Comparison of ENCODE assay signal across 23 cellular contexts in the genomic region with DNA sequence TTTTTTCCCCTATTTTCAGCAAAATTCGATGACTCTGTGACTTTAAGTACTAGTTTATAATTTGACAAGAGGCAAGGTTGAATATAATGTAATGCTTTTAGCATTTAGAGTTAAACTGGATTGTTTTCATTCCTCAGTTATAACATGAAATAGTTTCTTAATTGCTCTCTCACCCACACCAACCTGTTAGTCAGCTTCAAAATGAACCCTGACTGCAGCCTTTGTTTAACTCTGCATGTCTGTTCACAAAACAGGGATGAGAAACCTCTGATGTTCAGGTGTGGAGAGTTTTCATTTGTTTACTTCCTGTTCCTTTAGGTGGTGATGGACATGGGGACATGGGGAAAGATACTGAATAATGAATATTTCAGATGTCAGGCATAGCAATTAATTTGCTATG. TPM values are rescaled to one million over a fixed set of nuclear protein-coding genes. Genes with fewer than 3 reads are reported as not detected.
DNase-seq lines count a peak whose midpoint lies in the region; ATAC-seq, FAIRE-seq and TF ChIP-seq lines count a peak whose summit lies in the region.
"Had no signal": no experiment of that assay in that cellular context is flagged by ENCODE, and none has a peak within 500 bp of the region (broad histone marks: within the 10 kb centered on the region; RNA-seq: fewer than 3 reads in every experiment).

No MANE protein-coding gene starts in this region.

- POLR2A ChIA-PET in Caco-2 (lab: Charles Lee), result no interaction called here

- H3K79me2 ChIP-seq in GM23248 (ENCODE audit: insufficient read depth) (no peaks in the 10 kb centered on the region), astrocyte (ENCODE audit: insufficient read depth, low read length) (no peaks in the 10 kb centered on the region)

- H3K9me3 Mint-ChIP-seq in astrocyte (ENCODE audit: unreplicated experiment) (peaks cover 5% of the 10 kb centered on the region), Caco-2 (ENCODE audit: unreplicated experiment) (peaks cover 5% of the 10 kb centered on the region)

- H3K36me3 Mint-ChIP-seq in astrocyte (ENCODE audit: low read depth, unreplicated experiment) (peaks cover 48% of the 10 kb centered on the region), Caco-2 (ENCODE audit: insufficient read depth, unreplicated experiment) (peaks cover 18% of the 10 kb centered on the region)

- H3K4me1 Mint-ChIP-seq in astrocyte (ENCODE audit: low read depth, unreplicated experiment) (peaks cover 14% of the 10 kb centered on the region), Caco-2 (ENCODE audit: low read depth, unreplicated experiment) (peaks cover 8% of the 10 kb centered on the region)
- H3K4me1 Mint-ChIP-seq: activated B cell treated with CpG ODN at 0.5 μM for 24 hours had no signal

- TF ChIP-seq CTCF in astrocyte (IDR thresholded peaks at IDR 0.05; ENCODE audit: insufficient read depth, low read depth, low read length) (no peak), foreskin keratinocyte (conservative IDR thresholded peaks at IDR 0.05) (no peak), Caco-2 (IDR thresholded peaks at IDR 0.05; ENCODE audit: insufficient read depth in 1 of 2, low read depth in 1 of 2, low read length in 1 of 2, severe bottlenecking in 1 of 2, unreplicated experiment in 1 of 2) (no peak)

- 84 to 89% methylated on average over 1 of the region's 1 CpG for WGBS in GM23248 (ENCODE audit: low coverage in 1 of 2, low lambda C conversion rate in 2 of 2, missing lambda C conversion rate in 2 of 2), 2 experiments

- intact Hi-C loops in Caco-2 (cut with micrococcal nuclease; ENCODE audit: unreplicated experiment), result no loop called here

- no TSS peak for BruUV-seq in Caco-2 (replicated peaks; lab: Mats Ljungman, UMichigan)

- peak; percentile 56 for DNase-seq in GM23248
- DNase-seq in astrocyte (ENCODE audit: low read depth), result peak; percentile 23
- peak; percentile 76 to 83 for DNase-seq in foreskin keratinocyte
- DNase-seq in COR-L47 (lab: John Stamatoyannopoulos, UW), result no peak
- no peak for DNase-seq in NCI-H526 treated with DMSO at 0.1 percent for 48 hours (lab: John Stamatoyannopoulos, UW)
- DNase-seq in Caco-2, result no peak
- DNase-seq: activated B cell treated with CpG ODN at 0.5 μM for 24 hours; activated CD4-positive, alpha-beta memory T cell treated with anti-CD3 and anti-CD28 coated beads for 36 hours; activated naive CD4-positive, alpha-beta T cell treated with Interleukin-2 at 50 U/mL for 16 hours; cerebellar nuclear complex; left ventricle myocardium inferior; NK-92 treated with Interleukin-12 subunit alpha and Interleukin-12 subunit beta, amount 100 ng/mL, for 24 hours; nucleus accumbens; SK-N-SH; stimulated activated CD4-positive, alpha-beta T cell treated with anti-CD3 and anti-CD28 coated beads, Interleukin-15, amount 100 ng/mL, for 24 hours had no signal

- H3K4me3 Mint-ChIP-seq in astrocyte (ENCODE audit: unreplicated experiment) (no peak overlapping the region), Caco-2 (ENCODE audit: unreplicated experiment) (no peak overlapping the region)
- H3K4me3 Mint-ChIP-seq: activated B cell treated with CpG ODN at 0.5 μM for 24 hours; activated CD4-positive, alpha-beta memory T cell treated with anti-CD3 and anti-CD28 coated beads for 36 hours had no signal

- H3K27ac Mint-ChIP-seq in astrocyte (ENCODE audit: unreplicated experiment) (no peak overlapping the region), Caco-2 (ENCODE audit: unreplicated experiment) (no peak overlapping the region)
- H3K27ac Mint-ChIP-seq: activated B cell treated with CpG ODN at 0.5 μM for 24 hours; activated CD4-positive, alpha-beta memory T cell treated with anti-CD3 and anti-CD28 coated beads for 36 hours had no signal

- in situ Hi-C loops in GM23248 (cut with MboI), result no loop called here

- H3K27me3 ChIP-seq in GM23248 (replicated peaks; ENCODE audit: insufficient read depth) (no peaks in the 10 kb centered on the region), astrocyte (ENCODE audit: insufficient read depth, low read length) (no peaks in the 10 kb centered on the region), foreskin keratinocyte (no peaks in the 10 kb centered on the region), Caco-2 (replicated peaks; ENCODE audit: control insufficient read depth, insufficient read depth, low read length) (no peaks in the 10 kb centered on the region)
- H3K27me3 ChIP-seq: esophagus muscularis mucosa had no signal

- H3K27me3 Mint-ChIP-seq in astrocyte (ENCODE audit: low read depth, unreplicated experiment), result no peaks in the 10 kb centered on the region
- no peaks in the 10 kb centered on the region for H3K27me3 Mint-ChIP-seq in Caco-2 (ENCODE audit: insufficient read depth, unreplicated experiment)
- H3K27me3 Mint-ChIP-seq: activated B cell treated with CpG ODN at 0.5 μM for 24 hours; activated CD4-positive, alpha-beta memory T cell treated with anti-CD3 and anti-CD28 coated beads for 36 hours had no signal

- ATAC-seq in foreskin keratinocyte (peak; percentile 70), GM18519 (IDR thresholded peaks at IDR 0.05; ENCODE audit: low FRiP score, unreplicated experiment) (no peak)
- ATAC-seq: right cardiac atrium had no signal

- H3K9ac ChIP-seq in GM23248, result no peak overlapping the region
- no peak overlapping the region for H3K9ac ChIP-seq in astrocyte (ENCODE audit: low read length)
- H3K9ac ChIP-seq: SK-N-SH had no signal

- H3K36me3 ChIP-seq in GM23248 (ENCODE audit: low read depth) (no peaks in the 10 kb centered on the region), astrocyte (ENCODE audit: insufficient read depth, low read length) (no peaks in the 10 kb centered on the region), Caco-2 (ENCODE audit: control insufficient read depth, insufficient read depth, low read length) (no peaks in the 10 kb centered on the region)

- CTCF ChIA-PET in Caco-2 (lab: Charles Lee), result interaction anchor here (1.9 kb wide), 1 partner anchor 152 kb away, joined by 7 read pairs; no protein-coding TSS in a partner anchor

- H3K27ac ChIP-seq in GM23248 (no peak overlapping the region), astrocyte (ENCODE audit: low read depth, low read length) (no peak overlapping the region), foreskin keratinocyte (no peak overlapping the region), skin epidermis (peak overlapping the region in 11 of 21 experiments; percentile 4 to 75 (median 59))
- H3K27ac ChIP-seq: esophagus muscularis mucosa, left ventricle myocardium inferior had no signal

- H3K4me1 ChIP-seq in GM23248 (ENCODE audit: insufficient read depth) (peaks cover 42% of the 10 kb centered on the region), astrocyte (ENCODE audit: insufficient read depth, low read length) (no peaks in the 10 kb centered on the region), foreskin keratinocyte (peaks cover 27% of the 10 kb centered on the region), Caco-2 (no peaks in the 10 kb centered on the region)

- H3K4me3 ChIP-seq in GM23248 (peak overlapping the region; percentile 7; the same call in 1 of the 2 replicates), astrocyte (ENCODE audit: insufficient read depth, low read depth, low read length) (no peak overlapping the region), skin epidermis (peak overlapping the region in 2 of 7 experiments; percentile 6 to 33), Caco-2 (ENCODE audit: low read depth, low read length) (no peak overlapping the region)
- H3K4me3 ChIP-seq: esophagus muscularis mucosa, left ventricle myocardium inferior had no signal

- H3K4me2 ChIP-seq in GM23248 (ENCODE audit: unreplicated experiment) (peak overlapping the region; percentile 48), astrocyte (ENCODE audit: low read length) (no peak overlapping the region)
- H3K4me2 ChIP-seq: SK-N-SH had no signal

- no peak for FAIRE-seq in astrocyte (lab: Jason Lieb, UNC)
- FAIRE-seq: G401.6, GM19239, H1, RCC 7860 had no signal

- H3K9me2 ChIP-seq in GM23248 (ENCODE audit: insufficient read depth), result no peaks in the 10 kb centered on the region
- H3K9me2 ChIP-seq: SK-N-SH had no signal

- no peak overlapping the region for H2AFZ ChIP-seq in GM23248
- H2AFZ ChIP-seq in astrocyte (ENCODE audit: low read depth, low read length), result no peak overlapping the region

- H4K20me1 ChIP-seq in GM23248 (ENCODE audit: insufficient read depth), result no peaks in the 10 kb centered on the region
- no peaks in the 10 kb centered on the region for H4K20me1 ChIP-seq in astrocyte (ENCODE audit: insufficient read depth, low read length)

- peaks cover 24% of the 10 kb centered on the region for H3F3A ChIP-seq in GM23248 (ENCODE audit: insufficient read depth)

- H3K9me3 ChIP-seq in GM23248 (ENCODE audit: low read depth) (no peaks in the 10 kb centered on the region), astrocyte (ENCODE audit: insufficient read depth, low read depth, low read length) (no peaks in the 10 kb centered on the region), Caco-2 (no peaks in the 10 kb centered on the region; the same call in none of the 2 replicates)

RNA-seq across cellular contexts. Expression of a gene that starts 49.9 kb away (rescaled TPM):
- 1.2 and 4.2 TPM in 2 replicates for total RNA-seq in GM23248 (2014; rRNA removed; shearing (Covaris generic))
- polyA plus RNA-seq in GM23248 (2016; fragmentation: Nextera tagmentation; extraction: Ambion mirVana), result 4.3 and 4.9 TPM in 2 replicates
- total RNA-seq in astrocyte, result 1.00 and 1.0 TPM in 2 replicates
- 10.8 and 15.6 TPM in 2 replicates for total RNA-seq in foreskin keratinocyte
- polyA plus RNA-seq in foreskin keratinocyte, result 13.2 and 19.8 TPM in 2 replicates
- 19.8 and 21.8 TPM in 2 replicates for total RNA-seq in Caco-2 (2022)

Comparison
In these comparisons a context has a peak if more than half of its experiments do, and no peak if none do; other contexts are left out.
1. DNase-seq: peak in GM23248 (single experiment), astrocyte (single experiment) and foreskin keratinocyte (2 of 2); none in COR-L47 (single experiment), NCI-H526 treated with DMSO at 0.1 percent for 48 hours (single experiment) and Caco-2 (0 of 2).
2. H3K27ac ChIP-seq: peak in skin epidermis (11 of 21); none in GM23248 (single experiment), astrocyte (single experiment) and foreskin keratinocyte (single experiment).